ENCODE assay signal across 15 cellular contexts in the genomic region with DNA sequence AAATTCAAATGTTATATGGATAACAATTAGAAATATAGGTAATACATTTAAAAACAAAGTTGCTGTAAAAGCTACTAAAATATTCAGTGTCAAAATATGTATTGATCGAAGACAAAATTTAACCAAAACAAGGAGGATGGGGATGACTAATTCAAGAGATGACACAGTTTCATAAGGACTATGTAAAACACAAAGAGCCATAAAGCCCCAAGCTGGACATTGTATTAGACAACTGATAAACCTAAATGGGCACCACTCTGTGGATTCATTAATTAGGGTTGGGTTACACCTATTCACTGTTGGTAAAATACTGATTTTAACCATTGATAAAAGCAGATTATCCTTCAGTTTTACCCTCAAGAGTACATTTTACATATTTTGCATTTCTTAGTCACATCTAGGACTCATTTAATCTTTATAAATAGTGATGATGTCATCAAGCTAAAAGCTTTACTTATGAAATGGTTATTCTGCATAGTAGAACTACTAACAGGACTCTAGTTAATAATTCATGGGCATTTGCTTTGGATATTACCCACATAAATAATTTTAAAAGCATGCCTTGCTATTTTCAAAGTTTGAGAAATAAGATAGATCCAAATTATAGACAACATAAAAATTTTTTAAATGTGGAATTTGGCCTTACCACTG. TPM values are rescaled to one million over a fixed set of nuclear protein-coding genes. Genes with fewer than 3 reads are reported as not detected.
DNase-seq lines count a peak whose midpoint lies in the region; ATAC-seq and TF ChIP-seq lines count a peak whose summit lies in the region.
"Had no signal": no experiment of that assay in that cellular context is flagged by ENCODE, and none has a peak within 500 bp of the region (broad histone marks: within the 10 kb centered on the region; RNA-seq: fewer than 3 reads in every experiment).

No MANE protein-coding gene starts in this region.

- no peak overlapping the region for H3K4me2 ChIP-seq in osteoblast (ENCODE audit: insufficient read depth, low read length)

- H3K36me3 ChIP-seq in osteoblast (ENCODE audit: insufficient read depth, low read length), result peaks cover 74% of the 10 kb centered on the region
- H3K36me3 ChIP-seq in psoas muscle (ENCODE audit: insufficient read depth in 1 of 2, low read depth in 1 of 2), result peaks cover 15 to 100% of the 10 kb centered on the region in 2 donors

- peaks cover 74% of the 10 kb centered on the region for H3K36me3 Mint-ChIP-seq in activated CD4-positive, alpha-beta T cell treated with anti-CD3 and anti-CD28 coated beads for 36 hours (ENCODE audit: low read depth)
- H3K36me3 Mint-ChIP-seq in T-helper 17 cell (ENCODE audit: low read depth), result peaks cover 7% of the 10 kb centered on the region

- POLR2A ChIA-PET in activated CD4-positive, alpha-beta T cell treated with anti-CD3 and anti-CD28 coated beads for 36 hours (lab: Charles Lee), result no interaction called here

- H3K27ac ChIP-seq in osteoblast (ENCODE audit: low read depth, low read length) (peak overlapping the region; percentile 34), psoas muscle (no peak overlapping the region)

- no peak overlapping the region for H2AFZ ChIP-seq in osteoblast (ENCODE audit: low read length)

- no peaks in the 10 kb centered on the region for H3K27me3 Mint-ChIP-seq in activated CD4-positive, alpha-beta T cell treated with anti-CD3 and anti-CD28 coated beads for 36 hours
- no peaks in the 10 kb centered on the region for H3K27me3 Mint-ChIP-seq in T-helper 17 cell
- H3K27me3 Mint-ChIP-seq: activated CD4-positive, alpha-beta T cell treated with anti-CD3 and anti-CD28 coated beads, Interleukin-2, amount 10 ng/mL, durations not matched to agents 24 days and 14 days had no signal

- peaks cover 7% of the 10 kb centered on the region for H3K79me2 ChIP-seq in osteoblast (ENCODE audit: insufficient read depth, low read length)

- H3K9me3 ChIP-seq in T-helper 17 cell (ENCODE audit: control insufficient read depth, low read length, poor library complexity, severe bottlenecking) (no peaks in the 10 kb centered on the region), osteoblast (ENCODE audit: low read depth, low read length) (no peaks in the 10 kb centered on the region), psoas muscle (no peaks in the 10 kb centered on the region)
- H3K9me3 ChIP-seq: body of pancreas had no signal

- H3K4me3 ChIP-seq in osteoblast (ENCODE audit: insufficient read depth, low read length) (no peak overlapping the region), psoas muscle (no peak overlapping the region)
- H3K4me3 ChIP-seq: body of pancreas had no signal

- H3K9me3 Mint-ChIP-seq in activated CD4-positive, alpha-beta T cell treated with anti-CD3 and anti-CD28 coated beads for 36 hours (ENCODE audit: low read depth), result no peaks in the 10 kb centered on the region
- H3K9me3 Mint-ChIP-seq: activated CD4-positive, alpha-beta T cell treated with anti-CD3 and anti-CD28 coated beads, Interleukin-2, amount 10 ng/mL, durations not matched to agents 24 days and 14 days had no signal

- H3K4me1 ChIP-seq in osteoblast (ENCODE audit: insufficient read depth, low read length) (peaks cover 25% of the 10 kb centered on the region), psoas muscle (no peaks in the 10 kb centered on the region)

- CTCF ChIA-PET in activated CD4-positive, alpha-beta T cell treated with anti-CD3 and anti-CD28 coated beads for 36 hours (lab: Charles Lee), result interaction anchor here (1.1 to 2.7 kb wide), 3 partner anchors 12 to 64 kb away, joined by 3 to 15 read pairs (median 3); no protein-coding TSS in a partner anchor

- peak overlapping the region; percentile 2 for H3K27ac Mint-ChIP-seq in activated CD4-positive, alpha-beta T cell treated with anti-CD3 and anti-CD28 coated beads for 36 hours
- H3K27ac Mint-ChIP-seq in T-helper 17 cell, result peak overlapping the region; percentile 90

- WGBS in psoas muscle, 3 donors, result 41 to 100% (median 96%) methylated on average over 1 of the region's 1 CpG

- peaks cover 47% of the 10 kb centered on the region for H3K4me1 Mint-ChIP-seq in activated CD4-positive, alpha-beta T cell treated with anti-CD3 and anti-CD28 coated beads for 36 hours
- H3K4me1 Mint-ChIP-seq in T-helper 17 cell, result peaks cover 23% of the 10 kb centered on the region

- no peaks in the 10 kb centered on the region for H3K27me3 ChIP-seq in osteoblast (ENCODE audit: insufficient read depth, low read length)
- no peaks in the 10 kb centered on the region for H3K27me3 ChIP-seq in psoas muscle (ENCODE audit: insufficient read depth in 3 of 3, low read length in 2 of 3)
- H3K27me3 ChIP-seq: body of pancreas had no signal

- no peak overlapping the region for H3K4me3 Mint-ChIP-seq in activated CD4-positive, alpha-beta T cell treated with anti-CD3 and anti-CD28 coated beads for 36 hours
- H3K4me3 Mint-ChIP-seq in T-helper 17 cell, result no peak overlapping the region
- H3K4me3 Mint-ChIP-seq: activated CD4-positive, alpha-beta T cell treated with anti-CD3 and anti-CD28 coated beads, Interleukin-2, amount 10 ng/mL, durations not matched to agents 24 days and 14 days had no signal

- ATAC-seq in activated CD4-positive, alpha-beta T cell treated with anti-CD3 and anti-CD28 coated beads for 36 hours, result peak; percentile 28
- ATAC-seq in GM21576 (IDR thresholded peaks at IDR 0.05; ENCODE audit: unreplicated experiment) (peak; percentile 33), T-helper 17 cell (no peak), HG03045 (IDR thresholded peaks at IDR 0.05; ENCODE audit: unreplicated experiment) (no peak), psoas muscle (no peak)
- ATAC-seq: left lobe of liver had no signal

- no peak for DNase-seq in activated CD4-positive, alpha-beta T cell treated with anti-CD3 and anti-CD28 coated beads for 36 hours
- no peak for DNase-seq in activated CD4-positive, alpha-beta T cell treated with anti-CD3 and anti-CD28 coated beads, Interleukin-2, amount 50 U/mL, for 48 hours
- DNase-seq in T-helper 17 cell (no peak), osteoblast (ENCODE audit: insufficient read length, low spot score, missing footprints) (no peak), psoas muscle (no peak), glomerular visceral epithelial cell (ENCODE audit: extremely low spot score) (no peak)
- DNase-seq: activated CD4-positive, alpha-beta T cell treated with anti-CD3 and anti-CD28 coated beads, Interleukin-2, amount 10 ng/mL, durations not matched to agents 24 days and 14 days; body of pancreas; GDM1; NCI-H1417 treated with DMSO at 0.1 percent for 48 hours; NCI-H446; stimulated activated CD4-positive, alpha-beta T cell treated with anti-CD3 and anti-CD28 coated beads, Interleukin-4, amount 100 ng/mL, for 1 hour had no signal

- intact Hi-C loops in activated CD4-positive, alpha-beta T cell treated with anti-CD3 and anti-CD28 coated beads for 36 hours (cut with DNase I, micrococcal nuclease), result loop anchor here in 1 of 2 experiments (1.0 kb wide), 1 partner anchor 12 kb away; no protein-coding TSS in a partner anchor
- intact Hi-C loops in psoas muscle (cut with DNase I), result no loop called here

- H4K20me1 ChIP-seq in osteoblast (ENCODE audit: insufficient read depth, low read length), result no peaks in the 10 kb centered on the region

- no peak for TF ChIP-seq CTCF in osteoblast (IDR thresholded peaks at IDR 0.05; ENCODE audit: extremely low read depth, low read depth, low read length)
- TF ChIP-seq CTCF in psoas muscle (IDR thresholded peaks at IDR 0.05), result no peak

RNA-seq across cellular contexts. Expression of a gene that starts 13.7 kb away (rescaled TPM):
- total RNA-seq in activated CD4-positive, alpha-beta T cell treated with anti-CD3 and anti-CD28 coated beads for 36 hours, result 10 to 100 TPM; 31.5 to 39.2 TPM
- total RNA-seq in T-helper 17 cell (10 to 100 TPM; 55.6 to 60.2 TPM), osteoblast (39.8 and 46.9 TPM in 2 replicates), psoas muscle (10 to 100 TPM; 13.5 to 21.3 (median 18.2) TPM)
- 10 to 100 TPM in 2 of 3 donors, 1 to 10 TPM in 1; 9.4 to 15.5 (median 12.7) TPM for polyA plus RNA-seq in psoas muscle

RNA-seq across cellular contexts. Expression of a gene that starts 58.1 kb away (rescaled TPM):
- 10 to 100 TPM; 27.1 to 27.4 TPM for total RNA-seq in activated CD4-positive, alpha-beta T cell treated with anti-CD3 and anti-CD28 coated beads for 36 hours
- total RNA-seq in T-helper 17 cell (10 to 100 TPM; 66.9 to 87.2 TPM), osteoblast (33.6 and 34.7 TPM in 2 replicates), psoas muscle (10 to 100 TPM; 44.5 to 66.4 (median 50.0) TPM)
- polyA plus RNA-seq in psoas muscle, result 100 to 1,000 TPM in 1 of 3 donors, 10 to 100 TPM in 2; 69.4 to 130 (median 79.9) TPM

Comparison
In these comparisons a context has a peak if more than half of its experiments do, and no peak if none do; other contexts are left out.
1. ATAC-seq: peak in activated CD4-positive, alpha-beta T cell treated with anti-CD3 and anti-CD28 coated beads for 36 hours (single experiment) and GM21576 (single experiment); none in T-helper 17 cell (single experiment), HG03045 (single experiment) and psoas muscle (0 of 4).